8 cellular contexts compared by ENCODE assay signal in genomic region chr7:128831178-128831993, GRCh38. TPM values are rescaled to one million over a fixed set of nuclear protein-coding genes. Genes with fewer than 3 reads are reported as not detected.
DNase-seq lines count a peak whose midpoint lies in the region; ATAC-seq and TF ChIP-seq lines count a peak whose summit lies in the region.

No MANE protein-coding gene starts in this region.

- no peak overlapping the region for H3K27ac ChIP-seq in PC-9
- H3K27ac ChIP-seq in neural progenitor cell: peak overlapping the region; percentile 77

- H3K9me3 Mint-ChIP-seq in neural progenitor cell: no peaks in the 10 kb centered on the region

- H3K27me3 ChIP-seq in PC-9 (ENCODE audit: insufficient read depth, low read depth) (no peaks in the 10 kb centered on the region), neural progenitor cell (peaks cover 19% of the 10 kb centered on the region)

- H3K9me3 ChIP-seq in PC-9 (ENCODE audit: insufficient read depth, low read depth) (no peaks in the 10 kb centered on the region), neural progenitor cell (ENCODE audit: low read depth) (no peaks in the 10 kb centered on the region)

- no peak overlapping the region for H3K9ac ChIP-seq in neural progenitor cell

- no peak overlapping the region for H2AFZ ChIP-seq in PC-9
- peak overlapping the region; percentile 39 for H2AFZ ChIP-seq in neural progenitor cell (replicated peaks)

- H3K9me2 ChIP-seq in PC-9 (ENCODE audit: insufficient read depth): no peaks in the 10 kb centered on the region

- intact Hi-C loops in PC-9 (cut with micrococcal nuclease; ENCODE audit: unreplicated experiment): loop anchor here (5.0 kb wide), 1 partner anchor 61 kb away; no protein-coding TSS in a partner anchor

- TF ChIP-seq CTCF in PC-9 (conservative IDR thresholded peaks at IDR 0.05) (no peak), fibroblast of mammary gland (conservative IDR thresholded peaks at IDR 0.05; ENCODE audit: control insufficient read depth, insufficient read depth, low read depth, low read length) (no peak), neural progenitor cell (IDR thresholded peaks at IDR 0.05) (no peak)

- H3K36me3 ChIP-seq in PC-9 (ENCODE audit: low read depth) (no peaks in the 10 kb centered on the region), neural progenitor cell (no peaks in the 10 kb centered on the region)

- no peak overlapping the region for H3K27ac Mint-ChIP-seq in neural progenitor cell

- H3K4me3 ChIP-seq in PC-9 (no peak overlapping the region), fibroblast of mammary gland (ENCODE audit: control insufficient read depth, low read depth, low read length) (peak overlapping the region; percentile 80), neural progenitor cell (peak overlapping the region; percentile 53)

- H4K20me1 ChIP-seq in PC-9 (ENCODE audit: insufficient read depth) (no peaks in the 10 kb centered on the region), neural progenitor cell (ENCODE audit: low read depth) (no peaks in the 10 kb centered on the region)

- POLR2A ChIA-PET in PC-9 (lab: Charles Lee; ENCODE audit: unreplicated experiment): interaction anchor here (0.7 kb wide), 1 partner anchor 387 kb away, joined by 6 read pairs; no protein-coding TSS in a partner anchor

- H3F3A ChIP-seq in PC-9 (ENCODE audit: insufficient read depth, low read depth): peaks cover 14% of the 10 kb centered on the region
- peaks cover 52% of the 10 kb centered on the region for H3F3A ChIP-seq in neural progenitor cell (ENCODE audit: low read depth)

- BruUV-seq in PC-9 (replicated peaks; lab: Mats Ljungman, UMichigan): no TSS peak

- DNase-seq in GM03348 (ENCODE audit: low spot score) (peak; percentile 80), PC-9 (peak in 1 of 2 experiments; percentile 32), fibroblast of mammary gland (ENCODE audit: low read depth) (peak; percentile 50), neural progenitor cell (ENCODE audit: low spot score) (peak; percentile 75), NCI-H526 treated with DMSO at 0.1 percent for 48 hours (lab: John Stamatoyannopoulos, UW) (no peak), NCI-H446 treated with DMSO at 0.1 percent for 48 hours (lab: John Stamatoyannopoulos, UW) (no peak)

- H3K79me2 ChIP-seq in PC-9 (ENCODE audit: low read depth) (no peaks in the 10 kb centered on the region), neural progenitor cell (ENCODE audit: low read depth) (no peaks in the 10 kb centered on the region)

- peak overlapping the region; percentile 75 for H3K4me3 Mint-ChIP-seq in neural progenitor cell

- no peaks in the 10 kb centered on the region for H3K36me3 Mint-ChIP-seq in neural progenitor cell

- H3K4me1 ChIP-seq in PC-9 (replicated peaks; ENCODE audit: insufficient read depth) (peaks cover 52% of the 10 kb centered on the region), neural progenitor cell (peaks cover 61% of the 10 kb centered on the region)

- CTCF ChIA-PET in PC-9 (lab: Charles Lee): interaction anchor here (1.5 kb wide), 1 partner anchor 31 kb away, joined by 3 read pairs; the partner anchor contains the start of gene ATP6V1F

- H3K4me2 ChIP-seq in PC-9 (0 out of 2 replicates have a peak overlapping the region, but pooled peaks have one; percentile 74), neural progenitor cell (peak overlapping the region; percentile 83)

- ATAC-seq in GM18870 (IDR thresholded peaks at IDR 0.05; ENCODE audit: unreplicated experiment) (no peak), GM19467 (IDR thresholded peaks at IDR 0.05; ENCODE audit: unreplicated experiment) (no peak)

- peaks cover 52% of the 10 kb centered on the region for H3K4me1 Mint-ChIP-seq in neural progenitor cell

- H3K27me3 Mint-ChIP-seq in neural progenitor cell (ENCODE audit: insufficient read depth, low read depth): peaks cover 22% of the 10 kb centered on the region

RNA-seq across cellular contexts. Expression of gene FLNC, which starts 1.2 kb away (rescaled TPM):
- total RNA-seq in PC-9 (2021) (75.5 and 96.6 TPM in 2 replicates), neural progenitor cell (ENCODE audit: low replicate concordance) (6.7 and 23.7 TPM in 2 replicates)

RNA-seq across cellular contexts. Expression of gene ATP6V1F, which starts 31.3 kb away (rescaled TPM):
- total RNA-seq in PC-9 (2021): 114 and 169 TPM in 2 replicates
- total RNA-seq in neural progenitor cell (ENCODE audit: low replicate concordance): 61.4 and 81.8 TPM in 2 replicates

RNA-seq across cellular contexts. Expression of gene CCDC136, which starts 39.6 kb away (rescaled TPM):
- total RNA-seq in PC-9 (2021) (7.1 and 9.8 TPM in 2 replicates), neural progenitor cell (ENCODE audit: low replicate concordance) (93.6 and 115 TPM in 2 replicates)

RNA-seq across cellular contexts. Expression of gene OPN1SW, which starts 55.8 kb away (rescaled TPM):
- not detected in 2 replicates for total RNA-seq in PC-9 (2021)
- 0.46 TPM in 1 of 2 replicates, not detected in the other for total RNA-seq in neural progenitor cell (ENCODE audit: low replicate concordance)

Comparison
In these comparisons a context has a peak if more than half of its experiments do, and no peak if none do; other contexts are left out.
1. DNase-seq: peak in GM03348 (single experiment), fibroblast of mammary gland (single experiment) and neural progenitor cell (single experiment); none in NCI-H526 treated with DMSO at 0.1 percent for 48 hours (single experiment) and NCI-H446 treated with DMSO at 0.1 percent for 48 hours (single experiment).